Comparison of ENCODE assay signal across 24 cellular contexts in the genomic region with DNA sequence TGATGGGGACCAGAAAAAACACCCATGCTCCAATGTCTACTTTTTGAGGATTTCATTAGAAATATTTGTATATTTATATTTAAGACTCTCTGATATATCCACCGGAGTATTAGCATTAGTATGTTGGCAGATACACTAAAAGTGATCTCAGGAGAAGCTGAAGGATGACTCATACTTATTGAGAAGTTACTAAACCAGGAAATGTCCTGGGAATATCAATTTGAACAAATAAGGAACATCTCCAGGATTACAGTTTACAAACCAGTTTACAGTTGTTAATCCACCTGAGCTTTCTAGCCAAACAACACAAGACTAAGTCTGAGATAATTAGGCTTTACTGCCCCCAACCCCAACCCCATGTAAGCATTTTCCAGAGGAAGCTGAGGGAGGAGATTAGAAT. TPM values are rescaled to one million over a fixed set of nuclear protein-coding genes. Genes with fewer than 3 reads are reported as not detected.
DNase-seq lines count a peak whose midpoint lies in the region; ATAC-seq and TF ChIP-seq lines count a peak whose summit lies in the region.
"Had no signal": no experiment of that assay in that cellular context is flagged by ENCODE, and none has a peak within 500 bp of the region (broad histone marks: within the 10 kb centered on the region; RNA-seq: fewer than 3 reads in every experiment).

No MANE protein-coding gene starts in this region.

- H3K27me3 ChIP-seq in Caco-2 (replicated peaks; ENCODE audit: control insufficient read depth, insufficient read depth, low read length), result no peaks in the 10 kb centered on the region
- H3K27me3 ChIP-seq in IMR-90 (ENCODE audit: control insufficient read depth, insufficient read depth, low read length), result no peaks in the 10 kb centered on the region
- H3K27me3 ChIP-seq: esophagus muscularis mucosa, SJSA1 had no signal

- TF ChIP-seq RAD21 in IMR-90 (IDR thresholded peaks at IDR 0.05; ENCODE audit: low read length), result no peak

- TF ChIP-seq POLR2A in IMR-90 (IDR thresholded peaks at IDR 0.05; ENCODE audit: low read depth, low read length), result no peak

- POLR2A ChIA-PET in Caco-2 (lab: Charles Lee) (no interaction called here), IMR-90 (lab: Charles Lee; ENCODE audit: unreplicated experiment) (no interaction called here)

- H3K27ac ChIP-seq in IMR-90 (ENCODE audit: insufficient read depth, low read length), result no peak overlapping the region
- H3K27ac ChIP-seq: esophagus muscularis mucosa, PC-9, SJSA1 had no signal

- dilution Hi-C loops in IMR-90 (cut with HindIII; ENCODE audit: low sequenced_read_pairs, unreplicated experiment), result no loop called here

- H3K4me1 Mint-ChIP-seq in Caco-2 (ENCODE audit: low read depth, unreplicated experiment) (peaks cover 48% of the 10 kb centered on the region), T-helper 17 cell (peaks cover 12% of the 10 kb centered on the region)
- H3K4me1 Mint-ChIP-seq: IgD-negative memory B cell had no signal

- H3K4ac ChIP-seq in IMR-90 (ENCODE audit: low read depth, low read length), result peak overlapping the region; percentile 77

- TF ChIP-seq CTCF in Caco-2 (IDR thresholded peaks at IDR 0.05; ENCODE audit: insufficient read depth in 1 of 2, low read depth in 1 of 2, low read length in 1 of 2, severe bottlenecking in 1 of 2, unreplicated experiment in 1 of 2) (no peak), IMR-90 (conservative IDR thresholded peaks at IDR 0.05; ENCODE audit: low read depth, low read length) (no peak)

- peak overlapping the region; percentile 32; the same call in 1 of the 3 replicates for H2BK15ac ChIP-seq in IMR-90 (ENCODE audit: low read depth, low read length)

- H3K36me3 ChIP-seq in Caco-2 (ENCODE audit: control insufficient read depth, insufficient read depth, low read length), result no peaks in the 10 kb centered on the region
- H3K36me3 ChIP-seq in IMR-90 (ENCODE audit: control insufficient read depth, insufficient read depth, low read length), result no peaks in the 10 kb centered on the region
- H3K36me3 ChIP-seq: esophagus muscularis mucosa, SJSA1 had no signal

- no peaks in the 10 kb centered on the region for H3K36me3 Mint-ChIP-seq in Caco-2 (ENCODE audit: insufficient read depth, unreplicated experiment)
- no peaks in the 10 kb centered on the region for H3K36me3 Mint-ChIP-seq in T-helper 17 cell (ENCODE audit: low read depth)
- H3K36me3 Mint-ChIP-seq: brain, IgD-negative memory B cell had no signal

- in situ Hi-C loops in IMR-90 (cut with MboI; ENCODE audit: low sequenced_read_pairs), result no loop called here
- in situ Hi-C loops in ACHN (cut with HindIII; ENCODE audit: low pct_ligation_motif_present, low pct_unique_long_range_greater_than_20kb, low sequenced_read_pairs), result no loop called here

- H3K4me3 Mint-ChIP-seq in Caco-2 (ENCODE audit: unreplicated experiment) (no peak overlapping the region), T-helper 17 cell (no peak overlapping the region)
- H3K4me3 Mint-ChIP-seq: activated naive CD4-positive, alpha-beta T cell treated with anti-CD3 and anti-CD28 coated beads, Interleukin-2, amount 10 ng/mL, durations not matched to agents 7 days and 5 days; brain; dendritic cell treated with granulocyte-macrophage colony-stimulating factor and Interleukin-4, amounts not matched to agents 40 ng/mL and 50 ng/mL, for 4 days; IgD-negative memory B cell had no signal

- no peak overlapping the region for H3K56ac ChIP-seq in IMR-90 (ENCODE audit: extremely low read depth, insufficient read depth, low read length)

- no peak overlapping the region for H3K23ac ChIP-seq in IMR-90 (ENCODE audit: low read depth, low read length)

- DNase-seq in Caco-2 (no peak), IMR-90 (peak; percentile 71), dermis blood vessel endothelial cell (peak; percentile 49), left colon (no peak), ACHN (no peak), T-helper 17 cell (no peak), NCI-H2196 (lab: John Stamatoyannopoulos, UW; ENCODE audit: unreplicated experiment) (no peak), iPS-NIHi11 (ENCODE audit: low spot score) (no peak)
- DNase-seq: activated CD4-positive, alpha-beta T cell treated with anti-CD3 and anti-CD28 coated beads, Interleukin-2, amount 50 U/mL, for 1 hour; activated naive CD4-positive, alpha-beta T cell treated with anti-CD3 and anti-CD28 coated beads, Interleukin-2, amount 10 ng/mL, durations not matched to agents 7 days and 5 days; activated T-cell treated with anti-CD3 and anti-CD28 coated beads for 4 hours; AML-193; hippocampal formation; left cardiac atrium; NCI-H1048; NCI-H2081 treated with DMSO at 0.1 percent for 48 hours; NCI-H69; stimulated activated CD4-positive, alpha-beta T cell treated with anti-CD3 and anti-CD28 coated beads, Interleukin-1b, Interleukin-23, amount 100 ng/mL, for 48 hours had no signal

- no peaks in the 10 kb centered on the region for H3K79me1 ChIP-seq in IMR-90 (ENCODE audit: low read depth in 1 of 2, low read length in 2 of 2)

- no peak overlapping the region for H3K14ac ChIP-seq in IMR-90 (replicated peaks; ENCODE audit: low read depth, low read length)

- ATAC-seq in IMR-90 (ENCODE audit: low read depth) (no peak), left colon (peak; percentile 43), T-helper 17 cell (no peak)
- ATAC-seq: left cardiac atrium had no signal

- H4K91ac ChIP-seq in IMR-90 (ENCODE audit: insufficient read depth, low read depth, low read length), result peak overlapping the region; percentile 74

- intact Hi-C loops in Caco-2 (cut with micrococcal nuclease; ENCODE audit: unreplicated experiment) (loop anchor here (2.0 kb wide), 2 partner anchors 45 to 79 kb away; no protein-coding TSS in a partner anchor), IMR-90 (cut with micrococcal nuclease) (no loop called here), left colon (cut with DNase I, micrococcal nuclease) (no loop called here)

- H2AK5ac ChIP-seq in IMR-90 (ENCODE audit: low read depth, low read length), result peak overlapping the region; percentile 22; the same call in 1 of the 2 replicates

- no peak overlapping the region for H2BK5ac ChIP-seq in IMR-90 (ENCODE audit: low read depth, low read length, poor library complexity, severe bottlenecking)

- H4K20me1 ChIP-seq in IMR-90 (ENCODE audit: insufficient read depth, low read length), result no peaks in the 10 kb centered on the region

- peak overlapping the region in 1 of 2 experiments; percentile 67; a peak in 2 of 4 replicates for H4K8ac ChIP-seq in IMR-90 (ENCODE audit: low read depth in 2 of 2, low read length in 2 of 2)

- H3K9me1 ChIP-seq in IMR-90 (ENCODE audit: insufficient read depth, low read length), result peaks cover 5% of the 10 kb centered on the region; the same call in 1 of the 2 replicates

- H3K27ac Mint-ChIP-seq in Caco-2 (ENCODE audit: unreplicated experiment) (peak overlapping the region; percentile 11), T-helper 17 cell (no peak overlapping the region)
- H3K27ac Mint-ChIP-seq: activated naive CD4-positive, alpha-beta T cell treated with anti-CD3 and anti-CD28 coated beads, Interleukin-2, amount 10 ng/mL, durations not matched to agents 7 days and 5 days; brain; dendritic cell treated with granulocyte-macrophage colony-stimulating factor and Interleukin-4, amounts not matched to agents 40 ng/mL and 50 ng/mL, for 4 days; IgD-negative memory B cell had no signal

- no peak overlapping the region for H3K4me2 ChIP-seq in IMR-90 (ENCODE audit: low read depth, low read length)
- H3K4me2 ChIP-seq: PC-9 had no signal

- H2BK120ac ChIP-seq in IMR-90 (ENCODE audit: low read depth, low read length), result peak overlapping the region; percentile 86

- H2AFZ ChIP-seq in IMR-90 (replicated peaks; ENCODE audit: low read length, poor library complexity), result peak overlapping the region; percentile 40
- H2AFZ ChIP-seq: PC-9 had no signal

- H3K9me3 ChIP-seq in Caco-2, result 0 out of 2 replicates have a peak, but pooled peaks cover 3% of the 10 kb centered on the region
- H3K9me3 ChIP-seq in IMR-90 (ENCODE audit: control insufficient read depth, insufficient read depth, low read length), result no peaks in the 10 kb centered on the region
- H3K9me3 ChIP-seq in T-helper 17 cell (ENCODE audit: control insufficient read depth, low read length, poor library complexity, severe bottlenecking), result no peaks in the 10 kb centered on the region
- H3K9me3 ChIP-seq: esophagus muscularis mucosa, SJSA1 had no signal

- no peak overlapping the region for H3K4me3 ChIP-seq in Caco-2 (ENCODE audit: low read depth, low read length)
- H3K4me3 ChIP-seq in IMR-90 (ENCODE audit: insufficient read depth, low read depth, low read length), result no peak overlapping the region
- H3K4me3 ChIP-seq: esophagus muscularis mucosa, PC-9, SJSA1 had no signal

- no TSS peak for BruUV-seq in Caco-2 (replicated peaks; lab: Mats Ljungman, UMichigan)
- no TSS peak for BruUV-seq in IMR-90 (replicated peaks; lab: Mats Ljungman, UMichigan)

- no peak overlapping the region for H3K9ac ChIP-seq in IMR-90 (ENCODE audit: low read depth, low read length)

- H3K18ac ChIP-seq in IMR-90 (ENCODE audit: low read depth, low read length), result peak overlapping the region; percentile 22; the same call in 1 of the 2 replicates

- WGBS in IMR-90 (ENCODE audit: extremely low coverage in 2 of 2, insufficient read length in 1 of 2), 2 experiments, result no CpG with 5 or more reads among the region's 1 CpG

- H3K27me3 Mint-ChIP-seq in Caco-2 (ENCODE audit: insufficient read depth, unreplicated experiment) (no peaks in the 10 kb centered on the region), T-helper 17 cell (no peaks in the 10 kb centered on the region)
- H3K27me3 Mint-ChIP-seq: activated naive CD4-positive, alpha-beta T cell treated with anti-CD3 and anti-CD28 coated beads, Interleukin-2, amount 10 ng/mL, durations not matched to agents 7 days and 5 days; brain; dendritic cell treated with granulocyte-macrophage colony-stimulating factor and Interleukin-4, amounts not matched to agents 40 ng/mL and 50 ng/mL, for 4 days; IgD-negative memory B cell had no signal

- peak overlapping the region; percentile 80 for H2BK20ac ChIP-seq in IMR-90 (ENCODE audit: low read depth, low read length)

- CTCF ChIA-PET in Caco-2 (lab: Charles Lee) (no interaction called here), IMR-90 (lab: Yijun Ruan, JAX) (interaction anchor here (0.6 kb wide), 1 partner anchor 545 kb away, joined by 3 read pairs; no protein-coding TSS in a partner anchor)

- no peak overlapping the region for H2AK9ac ChIP-seq in IMR-90 (replicated peaks; ENCODE audit: low read depth, low read length, poor library complexity)

- peak overlapping the region; percentile 2; the same call in 1 of the 2 replicates for H4K5ac ChIP-seq in IMR-90 (ENCODE audit: low read depth, low read length)

- no peaks in the 10 kb centered on the region for H3K9me3 Mint-ChIP-seq in Caco-2 (ENCODE audit: unreplicated experiment)
- H3K9me3 Mint-ChIP-seq: activated naive CD4-positive, alpha-beta T cell treated with anti-CD3 and anti-CD28 coated beads, Interleukin-2, amount 10 ng/mL, durations not matched to agents 7 days and 5 days; dendritic cell treated with granulocyte-macrophage colony-stimulating factor and Interleukin-4, amounts not matched to agents 40 ng/mL and 50 ng/mL, for 4 days; IgD-negative memory B cell had no signal

- H3K4me1 ChIP-seq in Caco-2 (peaks cover 61% of the 10 kb centered on the region), IMR-90 (ENCODE audit: control insufficient read depth, insufficient read depth, low read length) (peaks cover 17% of the 10 kb centered on the region)
- H3K4me1 ChIP-seq: SJSA1 had no signal

RNA-seq across cellular contexts. Expression of a gene that starts 16.1 kb away (rescaled TPM):
- total RNA-seq in Caco-2 (2022) (190 and 199 TPM in 2 replicates), IMR-90 (2012; rRNA removed) (19.0 and 24.2 TPM in 2 replicates), dermis blood vessel endothelial cell (84.1 and 175 TPM in 2 replicates), left colon (10 to 100 TPM; 14.7 to 30.1 TPM), T-helper 17 cell (10 to 100 TPM; 53.6 to 57.3 TPM)
- polyA plus RNA-seq in IMR-90 (2012; rRNA removed), result 9.8 and 13.2 TPM in 2 replicates
- polyA plus RNA-seq in IMR-90 (2012; cell fraction: cytosol; rRNA removed), result 3.2 and 3.9 TPM in 2 replicates
- 2.3 and 20.0 TPM in 2 replicates for polyA plus RNA-seq in IMR-90 (2012; cell fraction: nucleus; rRNA removed; ENCODE audit: low replicate concordance)
- total RNA-seq: SJSA1 had no signal

Comparison
In these comparisons a context has a peak if more than half of its experiments do, and no peak if none do; other contexts are left out.
1. DNase-seq: peak in IMR-90 (single experiment) and dermis blood vessel endothelial cell (single experiment); none in Caco-2 (0 of 2), left colon (0 of 2), ACHN (single experiment), T-helper 17 cell (0 of 3), NCI-H2196 (single experiment) and iPS-NIHi11 (single experiment).